ENCODE assay signal across 10 cellular contexts in genomic region chr2:121333834-121334558, GRCh38.
A peak's percentile ranks its signal among the peaks of the same experiment; 100 is the strongest.
DNase-seq lines count a peak whose midpoint lies in the region; ATAC-seq and TF ChIP-seq lines count a peak whose summit lies in the region.
"Had no signal": no experiment of that assay in that cellular context is flagged by ENCODE, and none has a peak within 500 bp of the region (broad histone marks: within the 10 kb centered on the region; RNA-seq: fewer than 3 reads in every experiment).

No MANE protein-coding gene starts in this region.

- H3K4me1 Mint-ChIP-seq in nephron, result no peaks in the 10 kb centered on the region

- H3K4me3 Mint-ChIP-seq in nephron, result no peak overlapping the region

- peak; percentile 97 for ATAC-seq in GM18868 (IDR thresholded peaks at IDR 0.05; ENCODE audit: unreplicated experiment)
- peak; percentile 80 for ATAC-seq in GM21515 (IDR thresholded peaks at IDR 0.05; ENCODE audit: unreplicated experiment)
- peak; percentile 88 for ATAC-seq in HG03135 (IDR thresholded peaks at IDR 0.05; ENCODE audit: unreplicated experiment)

- H3K27me3 Mint-ChIP-seq in nephron (ENCODE audit: low read depth), result peaks cover 10% of the 10 kb centered on the region

- H3K27ac ChIP-seq in substantia nigra (ENCODE audit: low read depth, low read length, poor library complexity, severe bottlenecking), result no peak overlapping the region

- DNase-seq in COLO829 (ENCODE audit: low spot score) (no peak), substantia nigra (lab: John Stamatoyannopoulos, UW) (no peak), OCI-M1 (lab: John Stamatoyannopoulos, UW) (no peak), nucleus accumbens (lab: John Stamatoyannopoulos, UW) (no peak)
- DNase-seq: central memory CD4-positive, alpha-beta T cell; NCI-H82 had no signal

- H3K27ac Mint-ChIP-seq in nephron, result peak overlapping the region in 2 of 3 experiments; percentile 32 to 84

- no peaks in the 10 kb centered on the region for H3K9me3 Mint-ChIP-seq in nephron

- peaks cover 9% of the 10 kb centered on the region for H3K36me3 Mint-ChIP-seq in nephron (ENCODE audit: low read depth)

- no peak for TF ChIP-seq CTCF in nephron (IDR thresholded peaks at IDR 0.05; ENCODE audit: unreplicated experiment in 3 of 3)
